In the genomic region with DNA sequence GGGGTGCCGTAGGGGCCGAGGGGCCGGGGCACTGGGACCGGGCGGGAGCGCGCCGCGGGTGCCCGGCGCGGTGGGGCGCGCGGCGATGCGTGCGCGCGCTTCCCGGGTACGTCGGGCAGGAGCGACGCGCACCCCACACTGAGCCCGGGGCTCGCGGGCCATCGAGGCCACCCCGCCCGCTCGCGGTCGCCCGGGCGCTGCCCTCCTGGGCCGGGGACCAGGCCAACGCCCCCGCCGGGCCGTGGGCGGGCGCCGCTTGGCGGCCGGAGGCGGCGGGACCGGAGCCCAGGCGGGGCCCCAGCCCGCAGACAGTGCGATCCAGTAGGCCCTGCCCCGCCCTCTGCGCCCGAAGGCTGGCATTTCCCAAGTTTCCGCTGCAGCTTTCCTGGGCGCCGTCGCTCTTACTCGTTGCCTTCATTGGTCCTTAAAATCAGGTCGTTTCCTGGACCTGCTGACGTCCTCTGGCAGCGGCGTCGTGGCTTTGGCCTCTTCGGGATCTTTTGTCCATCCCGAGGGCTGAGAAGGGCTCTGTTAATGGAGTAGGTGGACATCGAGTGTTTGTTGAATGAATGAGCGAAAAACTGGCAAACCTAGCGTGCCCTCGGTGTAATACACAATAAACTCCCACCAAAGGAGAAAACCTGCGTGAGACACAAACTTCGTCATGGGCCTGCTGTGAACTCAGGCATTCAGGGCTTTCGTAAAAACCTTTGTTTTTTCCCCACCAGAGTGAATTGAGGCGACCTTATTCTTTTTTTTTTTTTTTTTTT, we compare ENCODE assay signal across 8 cellular contexts. TPM values are rescaled to one million over a fixed set of nuclear protein-coding genes. Genes with fewer than 3 reads are reported as not detected.
DNase-seq lines count a peak whose midpoint lies in the region; ATAC-seq, FAIRE-seq and TF ChIP-seq lines count a peak whose summit lies in the region.
"Had no signal": no experiment of that assay in that cellular context is flagged by ENCODE, and none has a peak within 500 bp of the region (broad histone marks: within the 10 kb centered on the region; RNA-seq: fewer than 3 reads in every experiment).

No MANE protein-coding gene starts in this region.

- ATAC-seq in central memory CD8-positive, alpha-beta T cell (replicated peaks; ENCODE audit: extremely low read depth, poor library complexity, severe bottlenecking): peak; percentile 40
- no peak for ATAC-seq in GM18867 (IDR thresholded peaks at IDR 0.05; ENCODE audit: unreplicated experiment)

- no peaks in the 10 kb centered on the region for H3K27me3 ChIP-seq in PC-9 (ENCODE audit: insufficient read depth, low read depth)

- intact Hi-C loops in PC-9 (cut with micrococcal nuclease; ENCODE audit: unreplicated experiment): no loop called here

- POLR2A ChIA-PET in PC-9 (lab: Charles Lee; ENCODE audit: unreplicated experiment): no interaction called here

- DNase-seq in H54 (ENCODE audit: insufficient read length, low spot score) (peak; percentile 69), PC-9 (peak; percentile 68 to 77), immature natural killer cell (no peak), NCI-H345 (lab: John Stamatoyannopoulos, UW) (no peak)
- no peak for DNase-seq in central memory CD8-positive, alpha-beta T cell (ENCODE audit: low spot score in 2 of 2)
- DNase-seq: activated B cell treated with CpG ODN at 0.5 μM for 24 hours had no signal

- H3K27ac Mint-ChIP-seq in central memory CD8-positive, alpha-beta T cell (ENCODE audit: low read depth): no peak overlapping the region
- no peak overlapping the region for H3K27ac Mint-ChIP-seq in immature natural killer cell
- H3K27ac Mint-ChIP-seq: activated B cell treated with CpG ODN at 0.5 μM for 24 hours had no signal

- BruUV-seq in PC-9 (replicated peaks; lab: Mats Ljungman, UMichigan): TSS peak; percentile 77

- no peaks in the 10 kb centered on the region for H3K9me3 ChIP-seq in PC-9 (ENCODE audit: insufficient read depth, low read depth)

- H3K27me3 Mint-ChIP-seq in central memory CD8-positive, alpha-beta T cell: peaks cover 66% of the 10 kb centered on the region
- peaks cover 0 to 20% (median 20%) of the 10 kb centered on the region in 3 donors for H3K27me3 Mint-ChIP-seq in immature natural killer cell (ENCODE audit: low read depth in 3 of 3)

- H2AFZ ChIP-seq in PC-9: peak overlapping the region; percentile 94

- H3K36me3 ChIP-seq in PC-9 (ENCODE audit: low read depth): no peaks in the 10 kb centered on the region

- peak overlapping the region; percentile 91 for H3K4me2 ChIP-seq in PC-9

- FAIRE-seq in H54 (lab: Jason Lieb, UNC): no peak

- TF ChIP-seq CTCF in PC-9 (conservative IDR thresholded peaks at IDR 0.05): no peak; the same call in 1 of the 2 replicates

- H3K4me3 ChIP-seq in PC-9 (peak overlapping the region; percentile 74), skin epidermis (peak overlapping the region; percentile 45 to 66 (median 53))

- peak overlapping the region; percentile 66 for H3K27ac ChIP-seq in PC-9
- H3K27ac ChIP-seq in skin epidermis: peak overlapping the region; percentile 8 to 97 (median 89)

- H4K20me1 ChIP-seq in PC-9 (ENCODE audit: insufficient read depth): no peaks in the 10 kb centered on the region

- peaks cover 10% of the 10 kb centered on the region; the same call in 1 of the 2 replicates for H3F3A ChIP-seq in PC-9 (ENCODE audit: insufficient read depth, low read depth)

- TF ChIP-seq POLR2A in H54 (IDR thresholded peaks at IDR 0.05; ENCODE audit: low read depth, low read length): no peak

- CTCF ChIA-PET in PC-9 (lab: Charles Lee): interaction anchor here (0.7 kb wide), 1 partner anchor 303 kb away, joined by 3 read pairs; no protein-coding TSS in a partner anchor

- H3K9me3 Mint-ChIP-seq in central memory CD8-positive, alpha-beta T cell: no peaks in the 10 kb centered on the region
- H3K9me3 Mint-ChIP-seq in immature natural killer cell: no peaks in the 10 kb centered on the region

- H3K9me2 ChIP-seq in PC-9 (ENCODE audit: insufficient read depth): no peaks in the 10 kb centered on the region

- H3K4me3 Mint-ChIP-seq in central memory CD8-positive, alpha-beta T cell: peak overlapping the region; percentile 71
- peak overlapping the region in 4 of 5 donors; percentile 39 to 69 (median 52) for H3K4me3 Mint-ChIP-seq in immature natural killer cell
- H3K4me3 Mint-ChIP-seq: activated B cell treated with CpG ODN at 0.5 μM for 24 hours had no signal

- peaks cover 7% of the 10 kb centered on the region; the same call in 1 of the 2 replicates for H3K79me2 ChIP-seq in PC-9 (ENCODE audit: low read depth)

- peaks cover 8% of the 10 kb centered on the region for H3K4me1 Mint-ChIP-seq in central memory CD8-positive, alpha-beta T cell
- peaks cover 0 to 4% of the 10 kb centered on the region in 2 donors for H3K4me1 Mint-ChIP-seq in immature natural killer cell
- H3K4me1 Mint-ChIP-seq: activated B cell treated with CpG ODN at 0.5 μM for 24 hours had no signal

- no peaks in the 10 kb centered on the region; the same call in 1 of the 2 replicates for H3K4me1 ChIP-seq in PC-9 (replicated peaks; ENCODE audit: insufficient read depth)

- H3K36me3 Mint-ChIP-seq in central memory CD8-positive, alpha-beta T cell (ENCODE audit: insufficient read depth): no peaks in the 10 kb centered on the region
- peaks cover 0 to 3% (median 0%) of the 10 kb centered on the region in 3 donors for H3K36me3 Mint-ChIP-seq in immature natural killer cell

RNA-seq across cellular contexts. Expression of gene PARVA, which starts 0.6 kb away (rescaled TPM):
- 31.5 and 41.2 TPM in 2 replicates for total RNA-seq in PC-9 (2021)
- polyA plus RNA-seq in immature natural killer cell: not detected
- total RNA-seq: activated B cell treated with CpG ODN at 0.5 μM for 24 hours had no signal

Comparison
In these comparisons a context has a peak if more than half of its experiments do, and no peak if none do; other contexts are left out.
1. DNase-seq: peak in H54 (single experiment) and PC-9 (2 of 2); none in central memory CD8-positive, alpha-beta T cell (0 of 2), immature natural killer cell (0 of 3) and NCI-H345 (single experiment).